23 cellular contexts compared by ENCODE assay signal in genomic region chr5:102664946-102665345, GRCh38.
DNase-seq lines count a peak whose midpoint lies in the region; ATAC-seq and TF ChIP-seq lines count a peak whose summit lies in the region.
"Had no signal": no experiment of that assay in that cellular context is flagged by ENCODE, and none has a peak within 500 bp of the region (broad histone marks: within the 10 kb centered on the region; RNA-seq: fewer than 3 reads in every experiment).

No MANE protein-coding gene starts in this region.

- H3K4me1 ChIP-seq in endocrine pancreas (ENCODE audit: control insufficient read depth, insufficient read depth, low read length), result peaks cover 35% of the 10 kb centered on the region
- H3K4me1 ChIP-seq in mucosa of descending colon (ENCODE audit: low read depth), result no peaks in the 10 kb centered on the region
- no peaks in the 10 kb centered on the region for H3K4me1 ChIP-seq in foreskin keratinocyte
- H3K4me1 ChIP-seq: spleen had no signal

- H3K36me3 ChIP-seq in endocrine pancreas (ENCODE audit: control insufficient read depth, insufficient read depth, low read length) (no peaks in the 10 kb centered on the region), mucosa of descending colon (ENCODE audit: low read depth) (no peaks in the 10 kb centered on the region)
- H3K36me3 ChIP-seq: left ventricle myocardium inferior, spleen, thoracic aorta had no signal

- intact Hi-C loops in mucosa of descending colon (cut with DNase I, micrococcal nuclease), result no loop called here

- ATAC-seq in mucosa of descending colon (no peak), foreskin keratinocyte (no peak)
- ATAC-seq: activated CD8-positive, alpha-beta T cell treated with anti-CD3 and anti-CD28 coated beads for 36 hours; Right ventricle myocardium inferior had no signal

- TF ChIP-seq CTCF in mucosa of descending colon (IDR thresholded peaks at IDR 0.05), result no peak
- no peak for TF ChIP-seq CTCF in GM13976 (IDR thresholded peaks at IDR 0.05; ENCODE audit: borderline replicate concordance, control extremely low read depth, extremely low read depth, insufficient read depth, missing control alignments)
- TF ChIP-seq CTCF in foreskin keratinocyte (conservative IDR thresholded peaks at IDR 0.05), result no peak

- in situ Hi-C loops in GM13976 (cut with MboI; ENCODE audit: low sequenced_read_pairs, unreplicated experiment), result no loop called here

- peak overlapping the region; percentile 49 for H3K4me3 ChIP-seq in endocrine pancreas (ENCODE audit: control insufficient read depth, insufficient read depth, low read length)
- no peak overlapping the region for H3K4me3 ChIP-seq in mucosa of descending colon
- H3K4me3 ChIP-seq: left ventricle myocardium inferior, spleen had no signal

- no peak overlapping the region for H3K27ac ChIP-seq in foreskin keratinocyte
- H3K27ac ChIP-seq: 22Rv1, left ventricle myocardium inferior, spleen, thoracic aorta had no signal

- H3K27me3 ChIP-seq in endocrine pancreas (ENCODE audit: control insufficient read depth, insufficient read depth, low read length), result no peaks in the 10 kb centered on the region
- peaks cover 25% of the 10 kb centered on the region for H3K27me3 ChIP-seq in foreskin keratinocyte
- H3K27me3 ChIP-seq: spleen had no signal

- no peaks in the 10 kb centered on the region for H3K9me3 ChIP-seq in endocrine pancreas (ENCODE audit: control insufficient read depth, low read length)
- H3K9me3 ChIP-seq in mucosa of descending colon, result no peaks in the 10 kb centered on the region
- H3K9me3 ChIP-seq: left ventricle myocardium inferior, spleen, thoracic aorta had no signal

- H3K9ac ChIP-seq in endocrine pancreas (ENCODE audit: control insufficient read depth, insufficient read depth, low read length), result no peak overlapping the region

- DNase-seq in DMS153 (lab: John Stamatoyannopoulos, UW) (peak; percentile 17), DMS153 treated with DMSO at 0.1 percent for 48 hours (lab: John Stamatoyannopoulos, UW; ENCODE audit: unreplicated experiment) (no peak), NCI-H2029 (lab: John Stamatoyannopoulos, UW) (peak; percentile 52), retina (peak; percentile 50), mucosa of descending colon (no peak), GM13976 (ENCODE audit: low spot score) (no peak), foreskin keratinocyte (no peak)
- DNase-seq: activated CD8-positive, alpha-beta T cell treated with anti-CD3 and anti-CD28 coated beads for 36 hours; activated gamma-delta T cell treated with Interleukin-2 at 50 U/mL for 16 hours; activated T-cell treated with anti-CD3 and anti-CD28 coated beads for 4 hours; GOT3; Kasumi-1; left ventricle myocardium inferior; NCI-H2107; NCI-H774; spleen; stimulated activated CD4-positive, alpha-beta T cell treated with anti-CD3 and anti-CD28 coated beads, Interleukin-4, amount 100 ng/mL, for 1 hour; stimulated activated naive CD4-positive, alpha-beta T cell; SW 1271 had no signal

Comparison
In these comparisons a context has a peak if more than half of its experiments do, and no peak if none do; other contexts are left out.
1. DNase-seq: peak in DMS153 (single experiment), NCI-H2029 (single experiment) and retina (single experiment); none in DMS153 treated with DMSO at 0.1 percent for 48 hours (single experiment), mucosa of descending colon (0 of 3), GM13976 (single experiment) and foreskin keratinocyte (0 of 2).